ENCODE assay signal across 10 cellular contexts in the genomic region with DNA sequence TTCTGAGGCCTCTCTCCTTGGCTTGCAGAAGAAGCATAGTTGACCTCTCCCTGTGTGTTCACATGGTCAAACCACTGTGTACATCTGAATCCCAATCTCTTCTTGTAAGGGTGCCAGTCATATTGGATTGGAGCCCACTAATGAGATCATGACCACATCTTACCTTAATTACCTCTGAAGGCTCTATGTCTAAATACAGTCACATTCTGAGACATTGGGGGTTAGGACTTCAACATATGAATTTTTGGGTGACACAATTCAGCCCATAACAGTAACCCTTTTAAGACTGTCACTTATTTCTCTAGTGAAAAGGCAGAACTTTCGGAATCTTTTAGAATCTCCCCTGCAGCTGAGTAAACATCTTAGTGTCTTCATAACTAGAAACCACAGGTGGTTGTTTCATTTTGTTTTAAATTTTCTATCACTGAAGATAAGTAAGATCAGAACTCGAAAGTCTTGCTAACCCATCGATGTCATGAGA. TPM values are rescaled to one million over a fixed set of nuclear protein-coding genes. Genes with fewer than 3 reads are reported as not detected.
A peak's percentile ranks its signal among the peaks of the same experiment; 100 is the strongest.
DNase-seq lines count a peak whose midpoint lies in the region; ATAC-seq, FAIRE-seq and TF ChIP-seq lines count a peak whose summit lies in the region.
"Had no signal": no experiment of that assay in that cellular context is flagged by ENCODE, and none has a peak within 500 bp of the region (broad histone marks: within the 10 kb centered on the region; RNA-seq: fewer than 3 reads in every experiment).

No MANE protein-coding gene starts in this region.

- H2AFZ ChIP-seq in MM.1S (ENCODE audit: low read length), result peak overlapping the region; percentile 55; the same call in 1 of the 2 replicates

- H3K9me3 ChIP-seq in MM.1S (replicated peaks; ENCODE audit: insufficient read depth, low read length) (no peaks in the 10 kb centered on the region), sigmoid colon (no peaks in the 10 kb centered on the region)
- H3K9me3 ChIP-seq: pancreas had no signal

- no peak for TF ChIP-seq POLR2A in H54 (IDR thresholded peaks at IDR 0.05; ENCODE audit: low read depth, low read length)
- TF ChIP-seq POLR2A in sigmoid colon (IDR thresholded peaks at IDR 0.05), result no peak

- no peak overlapping the region for H3K4me3 Mint-ChIP-seq in activated T-cell treated with anti-CD3 and anti-CD28 coated beads, Interleukin-2, amount 50 U/mL, for 24 hours

- 54 to 73% methylated on average over 3 of the region's 3 CpGs for WGBS in sigmoid colon, 2 donors

- no peak for ATAC-seq in left colon

- H4K20me1 ChIP-seq in MM.1S (ENCODE audit: insufficient read depth, low read length), result no peaks in the 10 kb centered on the region

- peak; percentile 48 for FAIRE-seq in H54 (lab: Jason Lieb, UNC)
- FAIRE-seq: pancreas had no signal

- no peaks in the 10 kb centered on the region for H3K36me3 ChIP-seq in MM.1S (replicated peaks; ENCODE audit: insufficient read depth, low read length)
- no peaks in the 10 kb centered on the region for H3K36me3 ChIP-seq in sigmoid colon
- H3K36me3 ChIP-seq: pancreas had no signal

- DNase-seq in activated T-cell treated with anti-CD3 and anti-CD28 coated beads, Interleukin-2, amount 50 U/mL, for 24 hours, result no peak
- no peak for DNase-seq in activated T-cell treated with anti-CD3 and anti-CD28 coated beads, Interleukin-2, amount 50 U/mL, for 48 hours
- DNase-seq in H54 (ENCODE audit: insufficient read length, low spot score) (no peak), MM.1S (peak; percentile 87), renal cortical epithelial cell (ENCODE audit: low read depth) (peak; percentile 30), sigmoid colon (no peak), left colon (no peak), NCI-H1105 (lab: John Stamatoyannopoulos, UW) (no peak)

- H3K27me3 Mint-ChIP-seq in activated T-cell treated with anti-CD3 and anti-CD28 coated beads, Interleukin-2, amount 50 U/mL, for 24 hours, result no peaks in the 10 kb centered on the region

- no peaks in the 10 kb centered on the region for H3K36me3 Mint-ChIP-seq in activated T-cell treated with anti-CD3 and anti-CD28 coated beads, Interleukin-2, amount 50 U/mL, for 24 hours (ENCODE audit: low read depth)

- H3K27ac Mint-ChIP-seq in activated T-cell treated with anti-CD3 and anti-CD28 coated beads, Interleukin-2, amount 50 U/mL, for 24 hours, result peak overlapping the region; percentile 89

- H3K4me3 ChIP-seq in MM.1S (ENCODE audit: low read length), result no peak overlapping the region
- no peak overlapping the region for H3K4me3 ChIP-seq in sigmoid colon
- H3K4me3 ChIP-seq: pancreas had no signal

- H3K27ac ChIP-seq in MM.1S (ENCODE audit: low read length) (peak overlapping the region; percentile 77), sigmoid colon (no peak overlapping the region)
- H3K27ac ChIP-seq: pancreas had no signal

- peaks cover 27% of the 10 kb centered on the region for H3F3A ChIP-seq in MM.1S (ENCODE audit: insufficient read depth, low read length)

- TF ChIP-seq EP300 in sigmoid colon (IDR thresholded peaks at IDR 0.05), result no peak

- peaks cover 60% of the 10 kb centered on the region for H3K4me1 ChIP-seq in MM.1S (ENCODE audit: low read length)
- H3K4me1 ChIP-seq in sigmoid colon, result peaks cover 0 to under 1% (median 0%) of the 10 kb centered on the region in 4 donors

- intact Hi-C loops in sigmoid colon (cut with DNase I), result loop anchor here (5.0 kb wide), 1 partner anchor 86 kb away; no protein-coding TSS in a partner anchor
- intact Hi-C loops in left colon (cut with DNase I, micrococcal nuclease), result no loop called here

- no peaks in the 10 kb centered on the region for H3K9me3 Mint-ChIP-seq in activated T-cell treated with anti-CD3 and anti-CD28 coated beads, Interleukin-2, amount 50 U/mL, for 24 hours

- TF ChIP-seq CTCF in MM.1S (IDR thresholded peaks at IDR 0.05; ENCODE audit: low read length), result no peak
- no peak for TF ChIP-seq CTCF in sigmoid colon (IDR thresholded peaks at IDR 0.05)

- no peaks in the 10 kb centered on the region for H3K27me3 ChIP-seq in MM.1S (replicated peaks; ENCODE audit: insufficient read depth, low read length)
- H3K27me3 ChIP-seq in sigmoid colon, result no peaks in the 10 kb centered on the region
- H3K27me3 ChIP-seq: pancreas had no signal

- no peaks in the 10 kb centered on the region for H3K79me2 ChIP-seq in MM.1S (ENCODE audit: low read length)

- H3K4me2 ChIP-seq in MM.1S (ENCODE audit: low read depth, low read length), result peak overlapping the region; percentile 28

- no peaks in the 10 kb centered on the region for H3K9me2 ChIP-seq in MM.1S (replicated peaks; ENCODE audit: insufficient read depth, low read length)

- peaks cover 42% of the 10 kb centered on the region for H3K4me1 Mint-ChIP-seq in activated T-cell treated with anti-CD3 and anti-CD28 coated beads, Interleukin-2, amount 50 U/mL, for 24 hours (ENCODE audit: low read depth)

- peak overlapping the region; percentile 7; the same call in 1 of the 2 replicates for H3K9ac ChIP-seq in MM.1S (ENCODE audit: low read length)

RNA-seq across cellular contexts. Expression of a gene that starts 33.3 kb away (rescaled TPM):
- total RNA-seq in renal cortical epithelial cell, result not detected in 2 replicates
- not detected for total RNA-seq in sigmoid colon
- not detected for polyA plus RNA-seq in sigmoid colon
- total RNA-seq in left colon, result not detected
- total RNA-seq: kidney epithelial cell, pancreas had no signal
- polyA plus RNA-seq: pancreas had no signal

Comparison
In these comparisons a context has a peak if more than half of its experiments do, and no peak if none do; other contexts are left out.
1. DNase-seq: peak in MM.1S (single experiment) and renal cortical epithelial cell (single experiment); none in activated T-cell treated with anti-CD3 and anti-CD28 coated beads, Interleukin-2, amount 50 U/mL, for 24 hours (single experiment), activated T-cell treated with anti-CD3 and anti-CD28 coated beads, Interleukin-2, amount 50 U/mL, for 48 hours (0 of 2), H54 (single experiment), sigmoid colon (single experiment), left colon (0 of 2) and NCI-H1105 (single experiment).